ENCODE assay signal across 26 cellular contexts in the genomic region with DNA sequence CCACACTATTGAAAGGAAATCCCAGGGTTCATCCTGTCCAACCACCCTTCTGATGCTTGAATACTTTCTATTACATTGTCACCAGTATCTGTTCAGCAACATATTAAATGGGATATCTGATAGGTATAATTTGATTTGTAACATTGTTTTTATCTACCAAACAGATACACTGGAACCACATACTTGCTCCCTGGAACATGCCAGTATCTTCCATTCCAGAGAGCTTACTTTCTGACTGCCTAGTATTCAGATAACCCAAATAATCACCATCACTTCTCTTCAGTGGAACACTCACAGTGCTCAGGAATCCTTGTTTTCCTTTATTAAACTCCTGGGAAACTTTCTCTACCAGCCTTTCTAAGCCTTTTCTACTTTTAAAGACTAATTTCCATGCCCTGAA.
"Had no signal": no experiment of that assay in that cellular context is flagged by ENCODE, and none has a peak within 500 bp of the region (broad histone marks: within the 10 kb centered on the region; RNA-seq: fewer than 3 reads in every experiment).

No MANE protein-coding gene starts in this region.

- H3K9me3 Mint-ChIP-seq: naive B cell; stimulated activated naive B cell treated with anti-CD40 and anti-IgM and Interleukin-4, amounts not matched to agents 10 μg/mL and 1 μg/mL and 100 μg/mL, for 72 hours; stimulated activated naive CD8-positive, alpha-beta T cell treated with anti-CD3 and anti-CD28 coated beads, Interleukin-15, Interleukin-2, amounts not matched to agents 100 ng/mL and 50 ng/mL, for 24 hours had no signal

- H3K9me3 ChIP-seq: gastrocnemius medialis, heart left ventricle, left lung, mucosa of descending colon, ovary, right lobe of liver, transverse colon, vagina had no signal

- H3K4me3 Mint-ChIP-seq: mesothelial cell of epicardium; naive B cell; nephron; stimulated activated naive B cell treated with anti-CD40 and anti-IgM and Interleukin-4, amounts not matched to agents 10 μg/mL and 1 μg/mL and 100 μg/mL, for 72 hours; stimulated activated naive CD8-positive, alpha-beta T cell treated with anti-CD3 and anti-CD28 coated beads, Interleukin-15, Interleukin-2, amounts not matched to agents 100 ng/mL and 50 ng/mL, for 24 hours had no signal

- H3K27me3 ChIP-seq: dorsolateral prefrontal cortex, gastrocnemius medialis, heart left ventricle, hepatocyte, left lung, ovary, right lobe of liver, transverse colon, vagina had no signal

- H3K27ac ChIP-seq: epithelial cell of prostate, gastrocnemius medialis, heart left ventricle, hepatocyte, left lung, ovary, right lobe of liver, transverse colon, vagina had no signal

- H3K4me3 ChIP-seq: dorsolateral prefrontal cortex, gastrocnemius medialis, heart left ventricle, hepatocyte, left lung, mucosa of descending colon, ovary, right lobe of liver, transverse colon, vagina had no signal

- H2AFZ ChIP-seq: hepatocyte had no signal

- H3K4me1 ChIP-seq: left lung, transverse colon, vagina had no signal

- ATAC-seq: esophagus mucosa; gastrocnemius medialis; heart left ventricle; left cardiac atrium; left lung; mucosa of descending colon; right lobe of liver; stimulated activated naive B cell treated with anti-CD40 and anti-IgM and Interleukin-4, amounts not matched to agents 10 μg/mL and 1 μg/mL and 100 μg/mL, for 72 hours had no signal

- H3K4me2 ChIP-seq: hepatocyte had no signal

- H3K27me3 Mint-ChIP-seq: naive B cell; stimulated activated naive B cell treated with anti-CD40 and anti-IgM and Interleukin-4, amounts not matched to agents 10 μg/mL and 1 μg/mL and 100 μg/mL, for 72 hours; stimulated activated naive CD8-positive, alpha-beta T cell treated with anti-CD3 and anti-CD28 coated beads, Interleukin-15, Interleukin-2, amounts not matched to agents 100 ng/mL and 50 ng/mL, for 24 hours had no signal

- DNase-seq: dorsolateral prefrontal cortex; effector CD4-positive, alpha-beta T cell; foreskin fibroblast; gastrocnemius medialis; heart left ventricle; left cardiac atrium; left lung; mesenchymal stem cell; mucosa of descending colon; naive B cell; occipital lobe; ovary; posterior cingulate gyrus; right lobe of liver; small intestine; stimulated activated CD4-positive, alpha-beta T cell treated with anti-CD3 and anti-CD28 coated beads, Interleukin-15, amount 100 ng/mL, for 24 hours; stimulated activated CD4-positive, alpha-beta T cell treated with anti-CD3 and anti-CD28 coated beads, Interleukin-2, amount 100 ng/mL, for 48 hours; stimulated activated naive B cell treated with anti-CD40 and anti-IgM and Interleukin-4, amounts not matched to agents 10 μg/mL and 1 μg/mL and 100 μg/mL, for 72 hours; transverse colon had no signal

- H3K36me3 ChIP-seq: gastrocnemius medialis, left lung, ovary, right lobe of liver, transverse colon, vagina had no signal

- H3K27ac Mint-ChIP-seq: mesothelial cell of epicardium; naive B cell; stimulated activated naive B cell treated with anti-CD40 and anti-IgM and Interleukin-4, amounts not matched to agents 10 μg/mL and 1 μg/mL and 100 μg/mL, for 72 hours; stimulated activated naive CD8-positive, alpha-beta T cell treated with anti-CD3 and anti-CD28 coated beads, Interleukin-15, Interleukin-2, amounts not matched to agents 100 ng/mL and 50 ng/mL, for 24 hours had no signal
